In genomic region chr5:173721259-173722232, GRCh38 we compare ENCODE assay signal across 12 cellular contexts.
A peak's percentile ranks its signal among the peaks of the same experiment; 100 is the strongest.
DNase-seq lines count a peak whose midpoint lies in the region; ATAC-seq and TF ChIP-seq lines count a peak whose summit lies in the region.
"Had no signal": no experiment of that assay in that cellular context is flagged by ENCODE, and none has a peak within 500 bp of the region (broad histone marks: within the 10 kb centered on the region; RNA-seq: fewer than 3 reads in every experiment).

No MANE protein-coding gene starts in this region.

- peak overlapping the region; percentile 43 for H3K14ac ChIP-seq in trophoblast cell (ENCODE audit: low read length)

- DNase-seq in HFFc6 (no peak), WERI-Rb-1 (peak; percentile 37), glomerular visceral epithelial cell (ENCODE audit: extremely low spot score) (peak; percentile 63), trophoblast cell (no peak), islet precursor cell (no peak), GF-D8 (lab: John Stamatoyannopoulos, UW) (no peak)
- DNase-seq: activated gamma-delta T cell; CD4-positive, CD25-positive, alpha-beta regulatory T cell; MG63; NCI-H2081 treated with DMSO at 0.1 percent for 48 hours; SJCRH30 had no signal

- no peak overlapping the region for H2AK5ac ChIP-seq in trophoblast cell (ENCODE audit: low read length)

- H3K27ac Mint-ChIP-seq in HFFc6: no peak overlapping the region

- ATAC-seq in HG02970 (IDR thresholded peaks at IDR 0.05; ENCODE audit: low FRiP score, unreplicated experiment): no peak

- no peaks in the 10 kb centered on the region; the same call in 1 of the 2 replicates for H3K36me3 Mint-ChIP-seq in HFFc6 (ENCODE audit: low read depth)
- H3K36me3 Mint-ChIP-seq: CD4-positive, CD25-positive, alpha-beta regulatory T cell had no signal

- H3K4me3 Mint-ChIP-seq in HFFc6: no peak overlapping the region
- H3K4me3 Mint-ChIP-seq: CD4-positive, CD25-positive, alpha-beta regulatory T cell had no signal

- no CpG with 5 or more reads among the region's 11 CpGs for WGBS in trophoblast cell (ENCODE audit: extremely low coverage, insufficient coverage, insufficient read length)

- H3K4ac ChIP-seq in trophoblast cell (ENCODE audit: low read depth, low read length): no peak overlapping the region

- H3K4me3 ChIP-seq in WERI-Rb-1 (ENCODE audit: low read depth, low read length): no peak overlapping the region
- no peak overlapping the region for H3K4me3 ChIP-seq in trophoblast cell (ENCODE audit: low read depth, low read length)
- H3K4me3 ChIP-seq: MG63, SJCRH30 had no signal

- no peak overlapping the region for H3K23ac ChIP-seq in trophoblast cell (ENCODE audit: low read length)

- no peak overlapping the region for H2AFZ ChIP-seq in trophoblast cell (ENCODE audit: insufficient read depth, low read length, poor library complexity)

- H3K36me3 ChIP-seq in WERI-Rb-1 (no peaks in the 10 kb centered on the region), trophoblast cell (ENCODE audit: control insufficient read depth in 1 of 2, insufficient read depth in 2 of 2, low read length in 2 of 2) (no peaks in the 10 kb centered on the region)
- H3K36me3 ChIP-seq: MG63, SJCRH30 had no signal

- peaks cover 2% of the 10 kb centered on the region for H3K79me2 ChIP-seq in trophoblast cell (ENCODE audit: control insufficient read depth, insufficient read depth, low read length, poor library complexity)

- H4K91ac ChIP-seq in trophoblast cell (ENCODE audit: low read depth, low read length): no peak overlapping the region

- no peak overlapping the region for H2BK120ac ChIP-seq in trophoblast cell (ENCODE audit: insufficient read depth, low read length, poor library complexity)

- peaks cover 4% of the 10 kb centered on the region for H3K79me1 ChIP-seq in trophoblast cell (ENCODE audit: low read length)

- H3K9me3 ChIP-seq in WERI-Rb-1 (ENCODE audit: severe bottlenecking) (peaks cover 2% of the 10 kb centered on the region), trophoblast cell (ENCODE audit: insufficient read depth, low read depth, low read length) (peaks cover 2% of the 10 kb centered on the region)

- peaks cover 10% of the 10 kb centered on the region for H3K27me3 Mint-ChIP-seq in HFFc6 (ENCODE audit: insufficient read depth)

- peaks cover 5% of the 10 kb centered on the region for H3K9me3 Mint-ChIP-seq in HFFc6

- H4K12ac ChIP-seq in trophoblast cell (ENCODE audit: low read depth, low read length): no peak overlapping the region

- peaks cover 0 to 11% of the 10 kb centered on the region in 2 experiments for H3K4me1 ChIP-seq in trophoblast cell (ENCODE audit: control insufficient read depth in 1 of 2, insufficient read depth in 2 of 2, low read length in 2 of 2)

- no peaks in the 10 kb centered on the region for H3K27me3 ChIP-seq in WERI-Rb-1 (ENCODE audit: insufficient read depth, low read depth, severe bottlenecking)
- H3K27me3 ChIP-seq in trophoblast cell (ENCODE audit: insufficient read depth, low read length): no peaks in the 10 kb centered on the region
- H3K27me3 ChIP-seq: MG63, SJCRH30 had no signal

- H3K4me1 Mint-ChIP-seq in HFFc6 (ENCODE audit: low read depth): no peaks in the 10 kb centered on the region
- H3K4me1 Mint-ChIP-seq: CD4-positive, CD25-positive, alpha-beta regulatory T cell had no signal

- H4K8ac ChIP-seq in trophoblast cell (ENCODE audit: low read depth, low read length): no peak overlapping the region

- no peak overlapping the region for H3K9ac ChIP-seq in trophoblast cell (ENCODE audit: low read length)

- no peak overlapping the region for H3K18ac ChIP-seq in trophoblast cell (ENCODE audit: low read length)

- H3K27ac ChIP-seq in WERI-Rb-1: peak overlapping the region; percentile 89
- no peak overlapping the region for H3K27ac ChIP-seq in trophoblast cell (ENCODE audit: low read depth, low read length)
- H3K27ac ChIP-seq: SJCRH30 had no signal

- peak overlapping the region; percentile 8 for H2BK12ac ChIP-seq in trophoblast cell (ENCODE audit: low read length)

- H2BK5ac ChIP-seq in trophoblast cell (ENCODE audit: low read depth, low read length, poor library complexity): no peak overlapping the region

- TF ChIP-seq CTCF in HFFc6 (IDR thresholded peaks at IDR 0.05) (peak; percentile 39; the same call in 1 of the 2 replicates), WERI-Rb-1 (IDR thresholded peaks at IDR 0.05; ENCODE audit: low read depth, low read length) (peak; percentile 39)

- no peak overlapping the region for H3K4me2 ChIP-seq in trophoblast cell (ENCODE audit: low read length)

Comparison
In these comparisons a context has a peak if more than half of its experiments do, and no peak if none do; other contexts are left out.
1. DNase-seq: peak in WERI-Rb-1 (single experiment) and glomerular visceral epithelial cell (single experiment); none in HFFc6 (single experiment), trophoblast cell (0 of 2), islet precursor cell (single experiment) and GF-D8 (single experiment).